Comparison of ENCODE assay signal across 1 cellular context in the genomic region with DNA sequence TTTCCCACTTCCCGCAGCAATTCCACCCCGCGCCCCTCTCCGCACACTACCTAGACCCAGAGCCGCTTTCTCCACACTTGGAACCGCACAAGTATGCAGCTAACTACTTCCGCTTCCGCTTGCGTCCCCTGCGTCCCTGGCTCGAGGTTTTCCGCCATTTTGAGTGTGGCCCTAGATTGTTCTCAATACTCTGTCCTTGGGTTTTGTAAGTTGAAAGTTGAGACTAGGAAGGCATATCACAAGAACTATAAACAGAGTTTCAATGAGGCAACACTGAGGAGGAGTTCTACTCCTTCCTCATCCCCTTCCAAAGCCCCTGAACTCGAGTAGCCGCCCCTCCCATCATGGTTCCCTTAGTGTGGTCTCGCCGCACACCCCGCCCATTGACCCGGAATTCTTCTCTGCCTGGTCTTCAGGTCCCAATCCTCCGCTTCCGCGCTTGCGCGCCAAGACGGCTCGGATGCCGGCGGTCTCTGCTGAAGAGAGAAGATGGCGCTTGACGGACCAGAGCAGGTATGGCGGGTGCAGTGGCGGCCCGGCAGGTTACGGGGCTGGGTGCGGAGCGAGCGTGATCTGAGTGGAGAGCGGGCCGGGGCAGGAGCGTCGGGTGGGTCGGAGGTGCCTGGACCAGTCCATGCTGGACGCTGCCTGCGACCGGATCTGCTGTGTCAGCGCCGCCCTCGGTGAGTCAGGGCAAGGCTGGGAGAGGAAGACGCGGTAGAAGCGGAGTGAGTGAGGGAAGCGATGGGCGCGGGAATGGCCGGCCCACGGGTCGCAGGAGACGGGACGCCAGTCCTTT.
TF ChIP-seq lines count a peak whose summit lies in the region.

Gene FTSJ3, minus strand, starts transcription at position 662 of the 799 bp plus-strand sequence. CDS start 761 bp downstream, outside the sequence.
Gene PSMC5, plus strand, starts transcription at position 430 of the 799 bp plus-strand sequence. Its CDS starts 60 bp downstream, at position 490.

TF ChIP-seq in K562, 482 proteins besides CTCF, POLR2A, EP300 and RAD21 (continued from another document):
- TF ChIP-seq ZBTB49 (CRISPR knock-in tag; IDR thresholded peaks at IDR 0.05; ENCODE audit: borderline replicate concordance) (peak; percentile 50; the same call in 1 of the 2 replicates), CTBP1 (IDR thresholded peaks at IDR 0.05; ENCODE audit: borderline replicate concordance) (peak; percentile 69), RCOR1 (IDR thresholded peaks at IDR 0.05; ENCODE audit: borderline replicate concordance in 1 of 2, low read depth in 2 of 2, low read length in 2 of 2) (peak in 1 of 2 experiments; percentile 68; a peak in 3 of 4 replicates), YY1 (IDR thresholded peaks at IDR 0.05; ENCODE audit: borderline replicate concordance in 1 of 3, control insufficient read depth in 1 of 3, extremely low read depth in 1 of 3, insufficient read depth in 3 of 3, insufficient read length in 1 of 3, insufficient replicate concordance in 2 of 3, low read depth in 1 of 3, low read length in 2 of 3) (peak; percentile 93 to 98 (median 97)), ZNF175 (CRISPR knock-in tag; IDR thresholded peaks at IDR 0.05; ENCODE audit: low read depth) (no peak), ZNF561 (CRISPR knock-in tag; conservative IDR thresholded peaks at IDR 0.05) (no peak), POLR2G (IDR thresholded peaks at IDR 0.05; ENCODE audit: low read depth, low read length) (peak; percentile 98), ZNF239 (CRISPR knock-in tag; IDR thresholded peaks at IDR 0.05) (no peak; the same call in 1 of the 2 replicates), POLR2H (tag; IDR thresholded peaks at IDR 0.05; ENCODE audit: low read depth) (peak; percentile 63), TRIM28 (IDR thresholded peaks at IDR 0.05) (no peak), POLR3G (IDR thresholded peaks at IDR 0.05; ENCODE audit: extremely low read depth, insufficient read length, insufficient replicate concordance) (no peak), E2F5 (CRISPR knock-in tag; IDR thresholded peaks at IDR 0.05) (peak; percentile 78; the same call in 1 of the 2 replicates), CCNT2 (IDR thresholded peaks at IDR 0.05; ENCODE audit: borderline replicate concordance, extremely low read depth, insufficient read length, low read depth, low read length) (peak; percentile 46), RHOXF2B (CRISPR knock-in tag; conservative IDR thresholded peaks at IDR 0.05) (0 out of 2 replicates have a peak, but pooled peaks have one; percentile 62), ZNF57 (CRISPR knock-in tag; IDR thresholded peaks at IDR 0.05) (no peak), ZNF24 (IDR thresholded peaks at IDR 0.05) (no peak), SOX6 (IDR thresholded peaks at IDR 0.05) (peak; percentile 20; the same call in 1 of the 2 replicates), ETV1 (tag; conservative IDR thresholded peaks at IDR 0.05; ENCODE audit: low read depth) (peak; percentile 94), SIX5 (IDR thresholded peaks at IDR 0.05; ENCODE audit: borderline replicate concordance in 1 of 2, insufficient read depth in 1 of 2, low read depth in 1 of 2, low read length in 2 of 2) (peak; percentile 82 to 84), FOXK1 (CRISPR knock-in tag; IDR thresholded peaks at IDR 0.05; ENCODE audit: borderline replicate concordance) (no peak; the same call in 1 of the 2 replicates), ZBTB1 (CRISPR knock-in tag; IDR thresholded peaks at IDR 0.05; ENCODE audit: borderline replicate concordance, low read depth) (peak; percentile 71; the same call in 1 of the 2 replicates), MCM2 (IDR thresholded peaks at IDR 0.05; ENCODE audit: low read depth) (no peak), KAT7 (CRISPR knock-in tag; IDR thresholded peaks at IDR 0.05; ENCODE audit: borderline replicate concordance) (peak; percentile 98), RFX1 (IDR thresholded peaks at IDR 0.05) (no peak)
- TF ChIP-seq, protein P1, sequence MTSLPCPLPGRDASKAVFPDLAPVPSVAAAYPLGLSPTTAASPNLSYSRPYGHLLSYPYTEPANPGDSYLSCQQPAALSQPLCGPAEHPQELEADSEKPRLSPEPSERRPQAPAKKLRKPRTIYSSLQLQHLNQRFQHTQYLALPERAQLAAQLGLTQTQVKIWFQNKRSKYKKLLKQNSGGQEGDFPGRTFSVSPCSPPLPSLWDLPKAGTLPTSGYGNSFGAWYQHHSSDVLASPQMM (CRISPR knock-in tag; IDR thresholded peaks at IDR 0.05), result no peak
TF ChIP-seq in K562: peak in this region for 158.
